Comparison of ENCODE assay signal across 30 cellular contexts in genomic region chr17:6938637-6939036, GRCh38. TPM values are rescaled to one million over a fixed set of nuclear protein-coding genes. Genes with fewer than 3 reads are reported as not detected.
DNase-seq lines count a peak whose midpoint lies in the region; ATAC-seq, FAIRE-seq and TF ChIP-seq lines count a peak whose summit lies in the region.
"Had no signal": no experiment of that assay in that cellular context is flagged by ENCODE, and none has a peak within 500 bp of the region (broad histone marks: within the 10 kb centered on the region; RNA-seq: fewer than 3 reads in every experiment).

No MANE protein-coding gene starts in this region.

- H4K20me1 ChIP-seq in BLaER1 (no peaks in the 10 kb centered on the region), K562 (replicated peaks; ENCODE audit: control insufficient read depth, insufficient read depth, low read length) (no peaks in the 10 kb centered on the region)

- TF ChIP-seq RAD21 in K562 (CRISPR knock-in tag; conservative IDR thresholded peaks at IDR 0.05 in 1 of 2, IDR thresholded peaks at IDR 0.05 in 1 of 2), result no peak

- no peak for DNase-seq in CD8-positive, alpha-beta T cell
- peak; percentile 28 for DNase-seq in NB4 (ENCODE audit: low read depth)
- DNase-seq in K562 (ENCODE audit: extremely low read depth in 1 of 4, low spot score in 3 of 4), result no peak
- no peak for DNase-seq in GM20000 (ENCODE audit: low spot score)
- DNase-seq in posterior vena cava (ENCODE audit: low spot score), result no peak
- DNase-seq in NCI-H2029 treated with DMSO at 0.1 percent for 48 hours (lab: John Stamatoyannopoulos, UW), result no peak
- DNase-seq: activated CD4-positive, alpha-beta T cell treated with anti-CD3 and anti-CD28 coated beads, Interleukin-2, amount 50 U/mL, for 48 hours; activated naive CD4-positive, alpha-beta T cell treated with anti-CD3 and anti-CD28 coated beads, Interleukin-2, amount 50 U/mL, for 16 hours; activated T-cell treated with anti-CD3 and anti-CD28 coated beads, Interleukin-2, amount 50 U/mL, for 24 hours; CD8-positive, alpha-beta memory T cell; DMS153; erythroblast; foreskin fibroblast; left lung; midbrain; NCI-H1105; NCI-H2081; NCI-H446 treated with DMSO at 0.1 percent for 48 hours; psoas muscle; SHP77; stimulated activated CD4-positive, alpha-beta T cell treated with anti-CD3 and anti-CD28 coated beads, Interleukin-2, amount 100 ng/mL, for 48 hours; stimulated activated naive CD4-positive, alpha-beta T cell had no signal

- no peak for TF ChIP-seq EP300 in K562 (IDR thresholded peaks at IDR 0.05; ENCODE audit: low read length)

- H3K79me2 ChIP-seq in K562 (ENCODE audit: control insufficient read depth, insufficient read depth, low read length), result peaks cover 30% of the 10 kb centered on the region

- no peak overlapping the region for H3K4me3 ChIP-seq in BLaER1
- no peak overlapping the region for H3K4me3 ChIP-seq in CD8-positive, alpha-beta T cell (ENCODE audit: low read depth, low read length)
- peak overlapping the region; percentile 65 for H3K4me3 ChIP-seq in NB4 (ENCODE audit: low read depth, low read length)
- peak overlapping the region; percentile 60 for H3K4me3 ChIP-seq in K562
- H3K4me3 ChIP-seq: left lung, neural progenitor cell, skin epidermis had no signal

- in situ Hi-C loops in K562 (cut with MboI), result no loop called here

- H3K4me1 ChIP-seq in BLaER1 (peaks cover 26% of the 10 kb centered on the region), K562 (replicated peaks in 1 of 2; ENCODE audit: control insufficient read depth in 2 of 2, insufficient read depth in 2 of 2, low read length in 2 of 2) (peaks cover 14 to 17% of the 10 kb centered on the region in 2 experiments)
- H3K4me1 ChIP-seq in CD8-positive, alpha-beta T cell (ENCODE audit: insufficient read depth, low read length), result no peaks in the 10 kb centered on the region
- H3K4me1 ChIP-seq: left lung, neural progenitor cell had no signal

- CTCF ChIA-PET in CD8-positive, alpha-beta T cell (lab: Charles Lee), result interaction anchor here (1.2 kb wide), 1 partner anchor 66 kb away, joined by 3 read pairs; no protein-coding TSS in a partner anchor
- CTCF ChIA-PET in K562 (lab: Yijun Ruan, JAX; ENCODE audit: low intra/inter-chr PET ratio), result no interaction called here

- intact Hi-C loops in CD8-positive, alpha-beta T cell (cut with DNase I, micrococcal nuclease), result no loop called here
- intact Hi-C loops in K562 (cut with micrococcal nuclease), result no loop called here
- intact Hi-C loops in posterior vena cava (cut with DNase I), result no loop called here

- no peak for FAIRE-seq in K562 (lab: Jason Lieb, UNC)
- FAIRE-seq: G401.6, GM19239, HTR-8/SVneo had no signal

- H3K36me3 ChIP-seq in BLaER1 (no peaks in the 10 kb centered on the region), K562 (ENCODE audit: control insufficient read depth, insufficient read depth, low read length) (peaks cover 6% of the 10 kb centered on the region; the same call in 1 of the 3 replicates)
- no peaks in the 10 kb centered on the region for H3K36me3 ChIP-seq in CD8-positive, alpha-beta T cell (ENCODE audit: insufficient read depth, low read length)
- H3K36me3 ChIP-seq: left lung, neural progenitor cell had no signal

- H3K4me1 Mint-ChIP-seq in CD8-positive, alpha-beta T cell (ENCODE audit: low read depth), result peaks cover 13% of the 10 kb centered on the region

- H2AFZ ChIP-seq in K562 (ENCODE audit: low read depth, low read length), result no peak overlapping the region
- H2AFZ ChIP-seq: neural progenitor cell had no signal

- peak overlapping the region; percentile 55 for H3K27ac Mint-ChIP-seq in CD8-positive, alpha-beta T cell
- H3K27ac Mint-ChIP-seq: activated T-cell treated with anti-CD3 and anti-CD28 coated beads, Interleukin-2, amount 50 U/mL, for 24 hours; neural progenitor cell had no signal

- ATAC-seq in CD8-positive, alpha-beta T cell, result no peak
- ATAC-seq in K562, result peak; percentile 18; the same call in 2 of the 3 replicates
- ATAC-seq: left lung, psoas muscle had no signal

- H3K36me3 Mint-ChIP-seq in CD8-positive, alpha-beta T cell, result peaks cover 3% of the 10 kb centered on the region
- H3K36me3 Mint-ChIP-seq: neural progenitor cell had no signal

- H3K27me3 ChIP-seq in BLaER1, result no peaks in the 10 kb centered on the region
- H3K27me3 ChIP-seq in CD8-positive, alpha-beta T cell (ENCODE audit: insufficient read depth, low read length), result no peaks in the 10 kb centered on the region
- H3K27me3 ChIP-seq in K562 (ENCODE audit: control insufficient read depth in 2 of 2, insufficient read depth in 2 of 2, low read length in 2 of 2), result no peaks in the 10 kb centered on the region
- H3K27me3 ChIP-seq: left lung, neural progenitor cell had no signal

- no TSS peak for BruUV-seq in K562 (replicated peaks; lab: Mats Ljungman, UMichigan)

- TF ChIP-seq POLR2A in NB4 (IDR thresholded peaks at IDR 0.05; ENCODE audit: extremely low read depth, insufficient read length) (no peak), K562 (conservative IDR thresholded peaks at IDR 0.05) (no peak)

- no peaks in the 10 kb centered on the region for H3K9me3 Mint-ChIP-seq in CD8-positive, alpha-beta T cell
- H3K9me3 Mint-ChIP-seq: activated T-cell treated with anti-CD3 and anti-CD28 coated beads, Interleukin-2, amount 50 U/mL, for 24 hours; neural progenitor cell had no signal

- no peaks in the 10 kb centered on the region for H3K27me3 Mint-ChIP-seq in CD8-positive, alpha-beta T cell (ENCODE audit: low read depth)
- H3K27me3 Mint-ChIP-seq: activated T-cell treated with anti-CD3 and anti-CD28 coated beads, Interleukin-2, amount 50 U/mL, for 24 hours; CD8-positive, alpha-beta memory T cell had no signal

- TF ChIP-seq CTCF in CD8-positive, alpha-beta T cell (IDR thresholded peaks at IDR 0.05), result no peak
- TF ChIP-seq CTCF in NB4 (IDR thresholded peaks at IDR 0.05; ENCODE audit: low read depth, low read length), result no peak
- TF ChIP-seq CTCF in K562 (IDR thresholded peaks at IDR 0.05 in 2 of 3, conservative IDR thresholded peaks at IDR 0.05 in 1 of 3; ENCODE audit: insufficient read depth in 2 of 3, low read depth in 1 of 3, low read length in 3 of 3), result no peak
- TF ChIP-seq CTCF in GM20000 (IDR thresholded peaks at IDR 0.05; ENCODE audit: extremely low read depth, missing control alignments), result no peak

- peaks cover 30% of the 10 kb centered on the region for H3K9me3 ChIP-seq in BLaER1
- no peaks in the 10 kb centered on the region for H3K9me3 ChIP-seq in CD8-positive, alpha-beta T cell (ENCODE audit: low read length)
- H3K9me3 ChIP-seq in K562 (replicated peaks; ENCODE audit: control insufficient read depth, insufficient read depth, low read depth, low read length), result no peaks in the 10 kb centered on the region
- H3K9me3 ChIP-seq: left lung, psoas muscle had no signal

- H3K27ac ChIP-seq in BLaER1 (no peak overlapping the region), K562 (ENCODE audit: extremely low read depth, low read depth, low read length) (no peak overlapping the region; the same call in 2 of the 3 replicates)
- no peak overlapping the region for H3K27ac ChIP-seq in CD8-positive, alpha-beta T cell (ENCODE audit: low read depth, low read length)
- H3K27ac ChIP-seq: left lung, neural progenitor cell, psoas muscle, skin epidermis had no signal

- 14% methylated on average over 2 of the region's 3 CpGs for WGBS in K562 (ENCODE audit: insufficient coverage, low coverage, missing lambda C conversion rate)

- POLR2A ChIA-PET in CD8-positive, alpha-beta T cell (lab: Charles Lee), result no interaction called here
- POLR2A ChIA-PET in K562 (lab: Yijun Ruan, JAX), result interaction anchor here (0.9 to 5.1 kb wide), 5 partner anchors 11 to 89 kb away, joined by 3 to 52 read pairs (median 9); no protein-coding TSS in a partner anchor

- H3K4me2 ChIP-seq in BLaER1, result peak overlapping the region; percentile 44
- peak overlapping the region; percentile 83 for H3K4me2 ChIP-seq in K562 (ENCODE audit: insufficient read depth, low read length)
- H3K4me2 ChIP-seq: neural progenitor cell had no signal

- H3K9ac ChIP-seq in BLaER1 (no peak overlapping the region), K562 (ENCODE audit: insufficient read depth in 1 of 2, low read depth in 2 of 2, low read length in 2 of 2) (peak overlapping the region; percentile 69 to 90; a peak in 3 of 4 replicates)
- H3K9ac ChIP-seq: neural progenitor cell had no signal

- H3K4me3 Mint-ChIP-seq in CD8-positive, alpha-beta T cell, result no peak overlapping the region
- H3K4me3 Mint-ChIP-seq: activated T-cell treated with anti-CD3 and anti-CD28 coated beads, Interleukin-2, amount 50 U/mL, for 24 hours; neural progenitor cell had no signal

- no peaks in the 10 kb centered on the region for H3K9me1 ChIP-seq in K562 (ENCODE audit: control insufficient read depth, insufficient read depth, low read length)

TF ChIP-seq in K562, 482 proteins besides CTCF, POLR2A, EP300 and RAD21 (continues in another document):
- TF ChIP-seq DNMT1 (IDR thresholded peaks at IDR 0.05), result no peak

RNA-seq across cellular contexts. Expression of gene ALOX12, which starts 57.2 kb away (rescaled TPM):
- not detected for total RNA-seq in CD8-positive, alpha-beta T cell
- 0.35 and 0.53 TPM in 2 replicates for total RNA-seq in K562 (2011; cell fraction: chromatin; rRNA removed; ENCODE audit: low replicate concordance)
- 0.17 and 0.26 TPM in 2 replicates for total RNA-seq in K562 (2011; cell fraction: nucleolus; rRNA removed)
- 0.29 and 0.46 TPM in 2 replicates for total RNA-seq in K562 (2011; cell fraction: nucleoplasm; rRNA removed)
- total RNA-seq in K562 (2014; rRNA removed) (0.09 and 0.57 TPM in 2 replicates), K562 (2014; rRNA removed; fragmentation: Illumina TruSeq; extraction: Trizol) (0.18 and 0.38 TPM in 2 replicates), K562 (2015; rRNA removed; fragmentation: Illumina TruSeq; extraction: Trizol) (0.08 TPM in 1 of 2 replicates, not detected in the other), K562 (2021) (0.40 and 0.47 TPM in 2 replicates), posterior vena cava (under 1 TPM in 1 of 2 donors, not detected in 1; 0.14 TPM)
- polyA plus RNA-seq in K562 (2011; rRNA removed) (0.31 and 1.0 TPM in 2 replicates), K562 (2014; fragmentation: Illumina TruSeq; extraction: Trizol) (0.55 and 0.60 TPM in 2 replicates), K562 (2014; fragmentation: Nextera tagmentation; extraction: Ambion mirVana) (1 to 10 TPM in 1 of 2 experiments, under 1 TPM in 1; 0.91 to 1.1 TPM), K562 (2014; rRNA removed) (0.91 and 0.98 TPM in 2 replicates)
- 0.64 and 0.65 TPM in 2 replicates for polyA plus RNA-seq in K562 (2011; cell fraction: cytosol; rRNA removed)
- 0.75 and 1.3 TPM in 2 replicates for polyA plus RNA-seq in K562 (2011; cell fraction: nucleus; rRNA removed)
- polyA plus RNA-seq in K562 (2012), result 1.3 and 6.2 TPM in 2 replicates
- 0.18 and 0.30 TPM in 2 replicates for polyA minus RNA-seq in K562 (2011; rRNA and poly(A)+ RNA removed)
- polyA minus RNA-seq in K562 (2011; cell fraction: cytosol; rRNA and poly(A)+ RNA removed), result 0.48 TPM in 1 of 2 replicates, not detected in the other
- 0.44 TPM in 1 of 2 replicates, not detected in the other for polyA minus RNA-seq in K562 (2011; cell fraction: nucleus; rRNA and poly(A)+ RNA removed)
- total RNA-seq: CD8-positive, alpha-beta memory T cell; chondrocyte; LHCN-M2; psoas muscle had no signal

Comparison
In these comparisons a context has a peak if more than half of its experiments do, and no peak if none do; other contexts are left out.
1. H3K4me3 ChIP-seq: peak in NB4 (single experiment) and K562 (single experiment); none in BLaER1 (single experiment) and CD8-positive, alpha-beta T cell (single experiment).